9 cellular contexts compared by ENCODE assay signal in the genomic region with DNA sequence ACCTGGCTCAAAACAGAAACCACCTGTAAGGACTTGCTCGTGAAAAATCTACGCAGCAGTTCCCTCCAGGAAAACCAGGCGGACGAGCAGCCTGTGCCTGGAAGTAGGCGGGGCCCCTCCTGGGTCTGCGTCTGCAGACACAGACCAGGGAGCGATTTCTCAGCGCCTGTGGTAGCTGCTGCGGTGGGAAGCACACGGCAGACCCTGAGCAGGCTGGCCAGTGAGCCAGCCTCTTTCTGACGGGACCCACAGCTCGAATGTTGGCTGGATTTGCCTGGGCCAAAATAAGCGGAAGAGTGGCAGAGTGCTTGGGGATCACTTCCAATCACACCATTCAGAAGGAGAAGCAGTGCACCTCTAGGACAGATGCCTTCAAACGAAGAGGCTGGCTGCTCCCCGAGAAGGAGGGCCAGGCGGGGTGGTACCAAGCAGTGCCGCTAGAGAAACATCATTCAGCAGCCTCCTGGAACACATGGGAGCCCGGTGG.
DNase-seq lines count a peak whose midpoint lies in the region; ATAC-seq and TF ChIP-seq lines count a peak whose summit lies in the region.
"Had no signal": no experiment of that assay in that cellular context is flagged by ENCODE, and none has a peak within 500 bp of the region (broad histone marks: within the 10 kb centered on the region; RNA-seq: fewer than 3 reads in every experiment).

No MANE protein-coding gene starts in this region.

- no peaks in the 10 kb centered on the region for H3K36me3 ChIP-seq in ascending aorta

- H3K9me3 ChIP-seq in ascending aorta = no peaks in the 10 kb centered on the region

- no peaks in the 10 kb centered on the region for H3K27me3 ChIP-seq in ascending aorta

- no peak overlapping the region for H3K27ac Mint-ChIP-seq in progenitor cell of endocrine pancreas
- H3K27ac Mint-ChIP-seq in stimulated activated naive B cell treated with anti-CD40 and anti-IgM and Interleukin-4, amounts not matched to agents 10 μg/mL and 1 μg/mL and 100 μg/mL, for 72 hours = no peak overlapping the region

- TF ChIP-seq CTCF in ascending aorta (IDR thresholded peaks at IDR 0.05) (no peak), progenitor cell of endocrine pancreas (IDR thresholded peaks at IDR 0.05; ENCODE audit: unreplicated experiment) (no peak)

- peak overlapping the region; percentile 41 to 60 for H3K4me3 ChIP-seq in ascending aorta

- no peak for ATAC-seq in stimulated activated naive B cell treated with anti-CD40 and anti-IgM and Interleukin-4, amounts not matched to agents 10 μg/mL and 1 μg/mL and 100 μg/mL, for 72 hours (replicated peaks)
- ATAC-seq in GM18907 (IDR thresholded peaks at IDR 0.05; ENCODE audit: unreplicated experiment) = no peak

- peak overlapping the region in 1 of 2 donors; percentile 33 for H3K27ac ChIP-seq in ascending aorta

- no peaks in the 10 kb centered on the region for H3K4me1 ChIP-seq in ascending aorta

- DNase-seq in DMS153 treated with DMSO at 0.1 percent for 48 hours (lab: John Stamatoyannopoulos, UW; ENCODE audit: unreplicated experiment) (peak; percentile 41), ascending aorta (ENCODE audit: low spot score in 2 of 2) (peak in 1 of 2 donors; percentile 68), hepatic stellate cell (ENCODE audit: low spot score) (peak; percentile 62), progenitor cell of endocrine pancreas (ENCODE audit: low spot score, unreplicated experiment) (peak; percentile 17), T-helper 2 cell (no peak)
- no peak for DNase-seq in activated CD4-positive, alpha-beta T cell treated with anti-CD3 and anti-CD28 coated beads, Interleukin-2, amount 50 U/mL, for 4 hours
- no peak for DNase-seq in stimulated activated naive B cell treated with anti-CD40 and anti-IgM and Interleukin-4, amounts not matched to agents 10 μg/mL and 1 μg/mL and 100 μg/mL, for 72 hours
- DNase-seq: NCI-H774 had no signal

- intact Hi-C loops in ascending aorta (cut with DNase I) = no loop called here

- H3K36me3 Mint-ChIP-seq in progenitor cell of endocrine pancreas (ENCODE audit: insufficient read depth) = no peaks in the 10 kb centered on the region
- peaks cover 25 to 41% of the 10 kb centered on the region in 2 donors for H3K36me3 Mint-ChIP-seq in stimulated activated naive B cell treated with anti-CD40 and anti-IgM and Interleukin-4, amounts not matched to agents 10 μg/mL and 1 μg/mL and 100 μg/mL, for 72 hours

- H3K4me1 Mint-ChIP-seq in progenitor cell of endocrine pancreas (ENCODE audit: low read depth) = peaks cover 5% of the 10 kb centered on the region
- no peaks in the 10 kb centered on the region for H3K4me1 Mint-ChIP-seq in stimulated activated naive B cell treated with anti-CD40 and anti-IgM and Interleukin-4, amounts not matched to agents 10 μg/mL and 1 μg/mL and 100 μg/mL, for 72 hours

- no peak overlapping the region for H3K4me3 Mint-ChIP-seq in progenitor cell of endocrine pancreas (ENCODE audit: low read depth)
- H3K4me3 Mint-ChIP-seq in stimulated activated naive B cell treated with anti-CD40 and anti-IgM and Interleukin-4, amounts not matched to agents 10 μg/mL and 1 μg/mL and 100 μg/mL, for 72 hours = no peak overlapping the region

- no peaks in the 10 kb centered on the region for H3K9me3 Mint-ChIP-seq in progenitor cell of endocrine pancreas (ENCODE audit: low read depth)
- no peaks in the 10 kb centered on the region for H3K9me3 Mint-ChIP-seq in stimulated activated naive B cell treated with anti-CD40 and anti-IgM and Interleukin-4, amounts not matched to agents 10 μg/mL and 1 μg/mL and 100 μg/mL, for 72 hours

- H3K27me3 Mint-ChIP-seq in progenitor cell of endocrine pancreas = no peaks in the 10 kb centered on the region
- H3K27me3 Mint-ChIP-seq in stimulated activated naive B cell treated with anti-CD40 and anti-IgM and Interleukin-4, amounts not matched to agents 10 μg/mL and 1 μg/mL and 100 μg/mL, for 72 hours = no peaks in the 10 kb centered on the region

Comparison
In these comparisons a context has a peak if more than half of its experiments do, and no peak if none do; other contexts are left out.
1. DNase-seq: peak in DMS153 treated with DMSO at 0.1 percent for 48 hours (single experiment), hepatic stellate cell (single experiment) and progenitor cell of endocrine pancreas (single experiment); none in activated CD4-positive, alpha-beta T cell treated with anti-CD3 and anti-CD28 coated beads, Interleukin-2, amount 50 U/mL, for 4 hours (0 of 2), stimulated activated naive B cell treated with anti-CD40 and anti-IgM and Interleukin-4, amounts not matched to agents 10 μg/mL and 1 μg/mL and 100 μg/mL, for 72 hours (single experiment) and T-helper 2 cell (0 of 5).